ENCODE assay signal across 12 cellular contexts in the genomic region with DNA sequence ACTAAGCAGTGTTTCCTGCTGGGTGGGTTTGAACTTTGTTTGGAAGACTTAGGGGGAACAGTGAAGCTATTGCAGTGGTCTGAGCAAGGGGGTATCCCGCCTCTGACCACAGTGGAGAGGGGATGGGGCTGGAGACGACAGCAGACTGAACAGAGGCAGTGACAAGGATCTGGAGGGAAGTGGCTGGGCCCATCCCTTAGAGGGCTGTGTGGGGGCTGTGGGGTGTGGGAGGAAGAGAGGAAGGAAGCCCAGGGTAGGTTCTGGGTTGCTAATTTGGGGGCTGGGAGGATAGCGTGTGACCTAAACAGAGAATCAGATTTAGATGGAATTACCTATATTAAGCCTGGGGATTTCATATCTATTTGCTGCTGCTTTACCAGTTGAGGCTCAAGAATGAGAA.
A peak's percentile ranks its signal among the peaks of the same experiment; 100 is the strongest.
DNase-seq lines count a peak whose midpoint lies in the region; ATAC-seq and TF ChIP-seq lines count a peak whose summit lies in the region.
"Had no signal": no experiment of that assay in that cellular context is flagged by ENCODE, and none has a peak within 500 bp of the region (broad histone marks: within the 10 kb centered on the region; RNA-seq: fewer than 3 reads in every experiment).

No MANE protein-coding gene starts in this region.

- CTCF ChIA-PET in CD4-positive, alpha-beta T cell (lab: Charles Lee), result no interaction called here

- peak overlapping the region; percentile 50 for H3K27ac Mint-ChIP-seq in CD4-positive, alpha-beta T cell
- H3K27ac Mint-ChIP-seq in central memory CD8-positive, alpha-beta T cell (ENCODE audit: low read depth), result peak overlapping the region; percentile 67

- no peaks in the 10 kb centered on the region for H3K4me1 ChIP-seq in BE2C
- H3K4me1 ChIP-seq in body of pancreas, result no peaks in the 10 kb centered on the region

- H3K36me3 ChIP-seq in BE2C, result no peaks in the 10 kb centered on the region
- peaks cover 0 to 4% of the 10 kb centered on the region in 2 donors for H3K36me3 ChIP-seq in body of pancreas (replicated peaks in 1 of 2; ENCODE audit: insufficient read depth in 1 of 2, low read depth in 2 of 2)

- H3K9me3 Mint-ChIP-seq in CD4-positive, alpha-beta T cell, result no peaks in the 10 kb centered on the region
- H3K9me3 Mint-ChIP-seq in central memory CD8-positive, alpha-beta T cell, result no peaks in the 10 kb centered on the region

- peaks cover 44% of the 10 kb centered on the region for H3K4me1 Mint-ChIP-seq in CD4-positive, alpha-beta T cell (ENCODE audit: low read depth)
- H3K4me1 Mint-ChIP-seq in central memory CD8-positive, alpha-beta T cell, result peaks cover 55% of the 10 kb centered on the region

- H3K27me3 Mint-ChIP-seq in CD4-positive, alpha-beta T cell, result no peaks in the 10 kb centered on the region
- H3K27me3 Mint-ChIP-seq in central memory CD8-positive, alpha-beta T cell, result no peaks in the 10 kb centered on the region

- H3K27me3 ChIP-seq in CD4-positive, alpha-beta T cell (ENCODE audit: control insufficient read depth, insufficient read depth, low read length), result no peaks in the 10 kb centered on the region
- no peaks in the 10 kb centered on the region for H3K27me3 ChIP-seq in BE2C
- no peaks in the 10 kb centered on the region for H3K27me3 ChIP-seq in body of pancreas
- H3K27me3 ChIP-seq: right atrium auricular region had no signal

- H3K9me3 ChIP-seq in CD4-positive, alpha-beta T cell (ENCODE audit: control insufficient read depth, low read length), result no peaks in the 10 kb centered on the region
- no peaks in the 10 kb centered on the region for H3K9me3 ChIP-seq in BE2C
- no peaks in the 10 kb centered on the region for H3K9me3 ChIP-seq in body of pancreas
- H3K9me3 ChIP-seq: mucosa of descending colon, right atrium auricular region had no signal

- WGBS in body of pancreas, 2 donors, result 79 to 95% methylated on average over 3 of the region's 3 CpGs

- peaks cover 40% of the 10 kb centered on the region for H3K36me3 Mint-ChIP-seq in CD4-positive, alpha-beta T cell (ENCODE audit: low read depth)
- peaks cover 40% of the 10 kb centered on the region for H3K36me3 Mint-ChIP-seq in central memory CD8-positive, alpha-beta T cell (ENCODE audit: insufficient read depth)

- H3K4me3 ChIP-seq in BE2C (ENCODE audit: low read depth, low read length) (no peak overlapping the region), body of pancreas (no peak overlapping the region)
- H3K4me3 ChIP-seq: mucosa of descending colon, right atrium auricular region had no signal

- no peak overlapping the region for H3K4me3 Mint-ChIP-seq in CD4-positive, alpha-beta T cell
- peak overlapping the region; percentile 33 for H3K4me3 Mint-ChIP-seq in central memory CD8-positive, alpha-beta T cell

- no peak overlapping the region for H3K27ac ChIP-seq in CD4-positive, alpha-beta T cell (ENCODE audit: low read depth, low read length)
- H3K27ac ChIP-seq in substantia nigra (ENCODE audit: low read depth, low read length, poor library complexity, severe bottlenecking), result no peak overlapping the region
- H3K27ac ChIP-seq in body of pancreas, result no peak overlapping the region
- H3K27ac ChIP-seq: right atrium auricular region had no signal

- intact Hi-C loops in CD4-positive, alpha-beta T cell (cut with DNase I, micrococcal nuclease), result no loop called here
- intact Hi-C loops in body of pancreas (cut with DNase I), result loop anchor here (5.0 to 10.0 kb wide), 2 partner anchors 136 to 384 kb away; no protein-coding TSS in a partner anchor

- ATAC-seq in CD4-positive, alpha-beta T cell (ENCODE audit: poor library complexity), result no peak
- ATAC-seq in GM18511 (IDR thresholded peaks at IDR 0.05; ENCODE audit: unreplicated experiment) (peak; percentile 53), body of pancreas (no peak)
- ATAC-seq in central memory CD8-positive, alpha-beta T cell (replicated peaks; ENCODE audit: extremely low read depth, poor library complexity, severe bottlenecking), result no peak

- POLR2A ChIA-PET in CD4-positive, alpha-beta T cell (lab: Charles Lee), result no interaction called here

- DNase-seq in CD4-positive, alpha-beta T cell, result no peak
- DNase-seq in Kasumi-1 (lab: John Stamatoyannopoulos, UW), result peak; percentile 47 to 71
- DNase-seq in central memory CD8-positive, alpha-beta T cell (ENCODE audit: low spot score in 2 of 2), result no peak
- DNase-seq in BE2C, result no peak
- no peak for DNase-seq in substantia nigra (lab: John Stamatoyannopoulos, UW)
- DNase-seq in body of pancreas, result no peak
- DNase-seq in D341Med (ENCODE audit: low spot score), result no peak
- DNase-seq: activated T-cell treated with anti-CD3 and anti-CD28 coated beads, Interleukin-2, amount 50 U/mL, for 48 hours; COR-L47; mucosa of descending colon had no signal

- TF ChIP-seq POLR2A in body of pancreas (IDR thresholded peaks at IDR 0.05), result no peak

- TF ChIP-seq CTCF in CD4-positive, alpha-beta T cell (IDR thresholded peaks at IDR 0.05), result no peak
- TF ChIP-seq CTCF in BE2C (IDR thresholded peaks at IDR 0.05; ENCODE audit: low read depth, low read length) (no peak), body of pancreas (IDR thresholded peaks at IDR 0.05) (no peak)

Comparison
In these comparisons a context has a peak if more than half of its experiments do, and no peak if none do; other contexts are left out.
1. DNase-seq: peak in Kasumi-1 (2 of 2); none in CD4-positive, alpha-beta T cell (0 of 10), central memory CD8-positive, alpha-beta T cell (0 of 2), BE2C (single experiment), substantia nigra (0 of 49), body of pancreas (0 of 4) and D341Med (single experiment).